26 cellular contexts compared by ENCODE assay signal in the genomic region with DNA sequence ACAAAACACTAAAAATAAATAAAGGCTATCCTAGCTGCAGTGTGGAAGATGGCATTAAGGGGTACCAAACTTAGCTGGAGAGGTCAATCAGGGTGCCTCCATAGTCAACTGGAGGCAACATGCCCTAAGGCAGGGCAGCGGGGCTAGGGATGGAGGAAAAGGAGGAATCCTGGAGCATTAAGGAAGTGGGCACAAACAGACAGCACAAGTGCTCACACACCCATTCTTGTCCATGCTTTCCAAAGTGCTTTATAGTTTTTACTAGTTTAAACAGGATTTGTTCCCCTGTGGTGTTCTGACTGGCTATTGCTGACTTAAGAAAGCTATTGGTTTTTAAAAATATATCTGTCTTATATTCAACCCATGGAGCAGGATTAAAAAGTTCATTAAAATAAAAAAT.
"Had no signal": no experiment of that assay in that cellular context is flagged by ENCODE, and none has a peak within 500 bp of the region (broad histone marks: within the 10 kb centered on the region; RNA-seq: fewer than 3 reads in every experiment).

No MANE protein-coding gene starts in this region.

- H3K27ac Mint-ChIP-seq: dendritic cell treated with granulocyte-macrophage colony-stimulating factor and Interleukin-4, amounts not matched to agents 40 ng/mL and 50 ng/mL, for 4 days; effector memory CD8-positive, alpha-beta T cell; endodermal cell; mesothelial cell of epicardium had no signal

- H3K4me3 Mint-ChIP-seq: dendritic cell treated with granulocyte-macrophage colony-stimulating factor and Interleukin-4, amounts not matched to agents 40 ng/mL and 50 ng/mL, for 4 days; effector memory CD8-positive, alpha-beta T cell; endodermal cell; mesothelial cell of epicardium had no signal

- H3K4me1 Mint-ChIP-seq: endodermal cell, mesothelial cell of epicardium had no signal

- H3K36me3 Mint-ChIP-seq: mesothelial cell of epicardium had no signal

- DNase-seq: colonic mucosa; cortex of kidney; effector CD8-positive, alpha-beta T cell; effector memory CD8-positive, alpha-beta T cell; endodermal cell; erythroblast; esophagus squamous epithelium; foreskin fibroblast; foreskin melanocyte; gastrocnemius medialis; glutamatergic neuron; head of caudate nucleus; heart right ventricle; hippocampal formation; kidney glomerular epithelial cell; left lung; left ventricle myocardium superior; lower lobe of right lung; mesenchymal stem cell had no signal

- ATAC-seq: effector memory CD8-positive, alpha-beta T cell; esophagus mucosa; gastrocnemius medialis; heart right ventricle; left lung; left ventricle myocardium superior; lower lobe of right lung had no signal

- H3K27me3 ChIP-seq: colonic mucosa, esophagus squamous epithelium, gastrocnemius medialis, heart right ventricle, left lung had no signal

- H3K9me3 Mint-ChIP-seq: dendritic cell treated with granulocyte-macrophage colony-stimulating factor and Interleukin-4, amounts not matched to agents 40 ng/mL and 50 ng/mL, for 4 days; effector memory CD8-positive, alpha-beta T cell; endodermal cell; mesothelial cell of epicardium had no signal

- FAIRE-seq: endometrium, islet of Langerhans, keratinocyte had no signal

- H3K27ac ChIP-seq: colonic mucosa, epithelial cell of prostate, esophagus squamous epithelium, gastrocnemius medialis, heart right ventricle, left lung, lower lobe of right lung had no signal

- H3K4me3 ChIP-seq: colonic mucosa, esophagus squamous epithelium, gastrocnemius medialis, heart right ventricle, left lung, lower lobe of right lung had no signal

- H3K36me3 ChIP-seq: colonic mucosa had no signal

- H3K4me1 ChIP-seq: colonic mucosa, gastrocnemius medialis, heart right ventricle, left lung, lower lobe of right lung had no signal

- H3K27me3 Mint-ChIP-seq: dendritic cell treated with granulocyte-macrophage colony-stimulating factor and Interleukin-4, amounts not matched to agents 40 ng/mL and 50 ng/mL, for 4 days; effector memory CD8-positive, alpha-beta T cell had no signal

- H3K9me3 ChIP-seq: colonic mucosa, esophagus squamous epithelium, gastrocnemius medialis, heart right ventricle, left lung, lower lobe of right lung had no signal
